8 cellular contexts compared by ENCODE assay signal in genomic region chr10:72275351-72276012, GRCh38. TPM values are rescaled to one million over a fixed set of nuclear protein-coding genes. Genes with fewer than 3 reads are reported as not detected.
DNase-seq lines count a peak whose midpoint lies in the region; ATAC-seq and TF ChIP-seq lines count a peak whose summit lies in the region.

No MANE protein-coding gene starts in this region.

- TF ChIP-seq POLR2A in Peyer's patch (IDR thresholded peaks at IDR 0.05) = no peak

- H3K27me3 ChIP-seq in Peyer's patch = no peaks in the 10 kb centered on the region
- no peaks in the 10 kb centered on the region for H3K27me3 ChIP-seq in effector memory CD4-positive, alpha-beta T cell (replicated peaks; ENCODE audit: control insufficient read depth, insufficient read depth, low read length, poor library complexity, severe bottlenecking)

- H3K9me3 Mint-ChIP-seq in natural killer cell treated with Interleukin-12 subunit alpha and Interleukin-12 subunit beta and Interleukin-15 and Interleukin-18, amount 100 ng/mL, for 72 hours = no peaks in the 10 kb centered on the region

- H3K36me3 Mint-ChIP-seq in natural killer cell treated with Interleukin-12 subunit alpha and Interleukin-12 subunit beta and Interleukin-15 and Interleukin-18, amount 100 ng/mL, for 72 hours = peaks cover 14% of the 10 kb centered on the region

- peak overlapping the region; percentile 80 to 99 (median 94) for H3K4me3 ChIP-seq in Peyer's patch
- H3K4me3 ChIP-seq in effector memory CD4-positive, alpha-beta T cell (ENCODE audit: insufficient read depth, low read depth, low read length, poor library complexity, severe bottlenecking) = peak overlapping the region; percentile 93

- H3K9me3 ChIP-seq in Peyer's patch = no peaks in the 10 kb centered on the region
- no peaks in the 10 kb centered on the region for H3K9me3 ChIP-seq in effector memory CD4-positive, alpha-beta T cell (ENCODE audit: control insufficient read depth, low read length)

- peaks cover 0 to 23% (median 4%) of the 10 kb centered on the region in 4 donors for H3K4me1 ChIP-seq in Peyer's patch
- peaks cover 36% of the 10 kb centered on the region for H3K4me1 ChIP-seq in effector memory CD4-positive, alpha-beta T cell (ENCODE audit: control insufficient read depth, insufficient read depth, low read length, poor library complexity, severe bottlenecking)

- H3K4me3 Mint-ChIP-seq in natural killer cell treated with Interleukin-12 subunit alpha and Interleukin-12 subunit beta and Interleukin-15 and Interleukin-18, amount 100 ng/mL, for 72 hours = peak overlapping the region; percentile 97

- peaks cover 43 to 52% of the 10 kb centered on the region in 2 donors for H3K4me1 Mint-ChIP-seq in natural killer cell treated with Interleukin-12 subunit alpha and Interleukin-12 subunit beta and Interleukin-15 and Interleukin-18, amount 100 ng/mL, for 72 hours (ENCODE audit: low read depth in 2 of 2)

- DNase-seq in NCI-H2029 (lab: John Stamatoyannopoulos, UW) = peak; percentile 42
- no peak for DNase-seq in NCI-H2029 treated with DMSO at 0.1 percent for 48 hours (lab: John Stamatoyannopoulos, UW)
- no peak for DNase-seq in Peyer's patch
- DNase-seq in effector memory CD4-positive, alpha-beta T cell = no peak
- DNase-seq in natural killer cell treated with Interleukin-12 subunit alpha and Interleukin-12 subunit beta and Interleukin-15 and Interleukin-18, amount 100 ng/mL, for 72 hours (ENCODE audit: low spot score) = no peak
- DNase-seq in MV-4-11 (lab: John Stamatoyannopoulos, UW) = no peak

- no peak for TF ChIP-seq CTCF in Peyer's patch (IDR thresholded peaks at IDR 0.05)

- H3K27me3 Mint-ChIP-seq in natural killer cell treated with Interleukin-12 subunit alpha and Interleukin-12 subunit beta and Interleukin-15 and Interleukin-18, amount 100 ng/mL, for 72 hours = no peaks in the 10 kb centered on the region

- ATAC-seq in natural killer cell treated with Interleukin-12 subunit alpha and Interleukin-12 subunit beta and Interleukin-15 and Interleukin-18, amount 100 ng/mL, for 72 hours = no peak
- no peak for ATAC-seq in GM21367 (IDR thresholded peaks at IDR 0.05; ENCODE audit: unreplicated experiment)
- no peak for ATAC-seq in HG03025 (IDR thresholded peaks at IDR 0.05; ENCODE audit: low FRiP score, unreplicated experiment)

- H3K27ac ChIP-seq in Peyer's patch = peak overlapping the region; percentile 92 to 99 (median 95)
- peak overlapping the region; percentile 92 for H3K27ac ChIP-seq in effector memory CD4-positive, alpha-beta T cell (ENCODE audit: insufficient read depth, low read length, poor library complexity, severe bottlenecking)

- H3K36me3 ChIP-seq in Peyer's patch = peaks cover 0 to 22% (median 0%) of the 10 kb centered on the region in 3 donors
- H3K36me3 ChIP-seq in effector memory CD4-positive, alpha-beta T cell (ENCODE audit: control insufficient read depth, insufficient read depth, low read length) = peaks cover 22% of the 10 kb centered on the region

- peak overlapping the region; percentile 93 to 95 for H3K27ac Mint-ChIP-seq in natural killer cell treated with Interleukin-12 subunit alpha and Interleukin-12 subunit beta and Interleukin-15 and Interleukin-18, amount 100 ng/mL, for 72 hours

RNA-seq across cellular contexts. Expression of gene DDIT4, which starts 1.8 kb away (rescaled TPM):
- total RNA-seq in Peyer's patch = 100 to 1,000 TPM in 3 of 4 donors, 10 to 100 TPM in 1; 80.6 to 275 (median 123) TPM
- 100 to 1,000 TPM; 189 to 207 TPM for total RNA-seq in natural killer cell treated with Interleukin-12 subunit alpha and Interleukin-12 subunit beta and Interleukin-15 and Interleukin-18, amount 100 ng/mL, for 72 hours

RNA-seq across cellular contexts. Expression of gene ASCC1, which starts 59.4 kb away (rescaled TPM):
- 10 to 100 TPM in 3 of 4 donors, 1 to 10 TPM in 1; 9.7 to 48.7 (median 21.5) TPM for total RNA-seq in Peyer's patch
- 10 to 100 TPM; 30.9 to 35.7 TPM for total RNA-seq in natural killer cell treated with Interleukin-12 subunit alpha and Interleukin-12 subunit beta and Interleukin-15 and Interleukin-18, amount 100 ng/mL, for 72 hours

RNA-seq across cellular contexts. Expression of gene ANAPC16, which starts 59.7 kb away (rescaled TPM):
- 10 to 100 TPM; 55.0 to 73.4 (median 60.6) TPM for total RNA-seq in Peyer's patch
- 10 to 100 TPM; 39.6 to 79.3 TPM for total RNA-seq in natural killer cell treated with Interleukin-12 subunit alpha and Interleukin-12 subunit beta and Interleukin-15 and Interleukin-18, amount 100 ng/mL, for 72 hours
